1 cellular context compared by ENCODE assay signal in genomic region chr12:52050116-52050770, GRCh38.
TF ChIP-seq lines count a peak whose summit lies in the region.

No MANE protein-coding gene starts in this region.

TF ChIP-seq in liver, 16 proteins besides CTCF, POLR2A, EP300 and RAD21 (continued from another document):
- TF ChIP-seq SP1 (IDR thresholded peaks at IDR 0.05) (no peak), REST (IDR thresholded peaks at IDR 0.05) (no peak)
